In genomic region chr16:88569985-88570690, GRCh38 we compare ENCODE assay signal across 8 cellular contexts. TPM values are rescaled to one million over a fixed set of nuclear protein-coding genes. Genes with fewer than 3 reads are reported as not detected.
A peak's percentile ranks its signal among the peaks of the same experiment; 100 is the strongest.
DNase-seq lines count a peak whose midpoint lies in the region; ATAC-seq, FAIRE-seq and TF ChIP-seq lines count a peak whose summit lies in the region.

TSS of gene ZC3H18 (plus strand) at chr16:88570403. CDS start at chr16:88577124, 6,721 bp downstream.

- peaks cover 15% of the 10 kb centered on the region for H4K20me1 ChIP-seq in PC-3 (ENCODE audit: low read length)

- peak; percentile 65 for ATAC-seq in GM21576 (IDR thresholded peaks at IDR 0.05; ENCODE audit: unreplicated experiment)
- ATAC-seq in PC-3: peak; percentile 91

- peak within 1 kb of the TSS; percentile 89 for H3K4me3 ChIP-seq in Jurkat, Clone E6-1 (ENCODE audit: low read length)
- H3K4me3 ChIP-seq in PC-3 (ENCODE audit: low read length) (peak within 1 kb of the TSS; percentile 76), epithelial cell of proximal tubule (ENCODE audit: low read depth, low read length) (peak within 1 kb of the TSS; percentile 88)

- CTCF ChIA-PET in PC-3 (lab: Charles Lee): interaction anchor here (0.7 kb wide), 1 partner anchor 804 kb away, joined by 9 read pairs; the partner anchor contains the start of gene KLHDC4

- intact Hi-C loops in PC-3 (cut with micrococcal nuclease): no loop called here

- FAIRE-seq in D721Med (lab: Jason Lieb, UNC): no peak

- peak within 1 kb of the TSS; percentile 89 for H2AFZ ChIP-seq in PC-3 (ENCODE audit: low read length)

- H3K4me2 ChIP-seq in PC-3 (ENCODE audit: low read length): peak within 1 kb of the TSS; percentile 98

- POLR2A ChIA-PET in PC-3 (lab: Charles Lee; ENCODE audit: unreplicated experiment): interaction anchor here (0.5 to 0.7 kb wide), 5 partner anchors 9 to 58 kb away, joined by 3 to 14 read pairs (median 7); no protein-coding TSS in a partner anchor

- no peak within 1 kb of the TSS for H3K27ac ChIP-seq in PC-3 (ENCODE audit: low read length)

- H3K4me1 ChIP-seq in PC-3 (ENCODE audit: insufficient read depth, low read length): peaks cover 15% of the 10 kb centered on the region

- H3F3A ChIP-seq in PC-3 (ENCODE audit: low read length, unreplicated experiment): no peaks in the 10 kb centered on the region

- peaks cover 7% of the 10 kb centered on the region; the same call in 1 of the 2 replicates for H3K36me3 ChIP-seq in PC-3 (ENCODE audit: low read depth, low read length)

- BruUV-seq in PC-3 (replicated peaks; lab: Mats Ljungman, UMichigan): no TSS peak

- H3K9me2 ChIP-seq in PC-3 (replicated peaks; ENCODE audit: low read length): no peaks in the 10 kb centered on the region

- DNase-seq in D721Med (ENCODE audit: insufficient read length, low spot score) (peak; percentile 62), PC-3 (peak; percentile 94), activated T-cell treated with anti-CD3 and anti-CD28 coated beads for 48 hours (ENCODE audit: low read depth) (peak; percentile 98), epithelial cell of proximal tubule (ENCODE audit: low read depth) (peak; percentile 15), mucosa of gallbladder (ENCODE audit: low spot score) (peak; percentile 98)
- peak; percentile 87 for DNase-seq in Jurkat, Clone E6-1 (ENCODE audit: low read depth, low spot score)
- DNase-seq in stimulated activated CD8-positive, alpha-beta memory T cell treated with anti-CD3 and anti-CD28 coated beads, Interleukin-4, amount 100 ng/mL, for 24 hours (ENCODE audit: low read depth): peak; percentile 98

- H3K27me3 ChIP-seq in PC-3 (ENCODE audit: low read length): no peaks in the 10 kb centered on the region

- peak within 1 kb of the TSS; percentile 88 for H3K9ac ChIP-seq in PC-3 (ENCODE audit: low read length)

- H3K9me3 ChIP-seq in PC-3 (ENCODE audit: low read length): no peaks in the 10 kb centered on the region

- H3K79me2 ChIP-seq in PC-3 (ENCODE audit: low read length): peaks cover 43% of the 10 kb centered on the region

- TF ChIP-seq CTCF in D721Med (IDR thresholded peaks at IDR 0.05; ENCODE audit: insufficient read depth, missing control alignments) (no peak), PC-3 (conservative IDR thresholded peaks at IDR 0.05; ENCODE audit: low read depth, low read length) (no peak), epithelial cell of proximal tubule (conservative IDR thresholded peaks at IDR 0.05; ENCODE audit: low read depth, low read length) (no peak)

RNA-seq across cellular contexts. Expression of gene ZC3H18, which starts in this region (rescaled TPM):
- polyA plus RNA-seq in Jurkat, Clone E6-1 (2012; ENCODE audit: insufficient read depth, insufficient read length): 52.1 TPM
- total RNA-seq in PC-3 (2014; rRNA removed) (11.8 and 24.5 TPM in 2 replicates), epithelial cell of proximal tubule (18.3 and 19.2 TPM in 2 replicates), mucosa of gallbladder (43.4 TPM)

Comparison
In these comparisons a context has a peak if more than half of its experiments do, and no peak if none do; other contexts are left out.
1. DNase-seq: peak in every context shown above with its lines; median percentile 98 in activated T-cell treated with anti-CD3 and anti-CD28 coated beads for 48 hours; 98 in mucosa of gallbladder; 98 in stimulated activated CD8-positive, alpha-beta memory T cell treated with anti-CD3 and anti-CD28 coated beads, Interleukin-4, amount 100 ng/mL, for 24 hours; 94 in PC-3; 87 in Jurkat, Clone E6-1; 62 in D721Med; 15 in epithelial cell of proximal tubule.